In the genomic region with DNA sequence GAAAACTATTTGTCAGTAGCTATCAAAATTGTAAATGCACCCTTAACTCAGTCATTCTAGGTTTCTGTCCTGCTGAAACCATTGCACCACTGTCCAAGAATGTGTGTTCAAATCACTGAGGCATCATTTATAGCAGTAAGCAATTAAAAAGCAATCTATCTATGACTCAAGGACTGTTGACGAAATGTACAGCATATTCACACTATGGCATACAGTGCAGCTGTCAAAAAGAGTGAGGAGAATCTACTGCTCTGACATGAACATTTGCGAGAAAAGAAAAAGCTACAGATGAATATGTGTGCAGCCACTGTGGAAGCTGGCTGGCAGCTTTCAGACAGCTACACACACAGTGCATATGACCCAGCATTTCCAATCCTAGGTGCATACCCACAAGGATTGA, we compare ENCODE assay signal across 21 cellular contexts.
"Had no signal": no experiment of that assay in that cellular context is flagged by ENCODE, and none has a peak within 500 bp of the region (broad histone marks: within the 10 kb centered on the region; RNA-seq: fewer than 3 reads in every experiment).

No MANE protein-coding gene starts in this region.

- ATAC-seq: gastrocnemius medialis; left lobe of liver; right lobe of liver; stimulated activated memory B cell treated with anti-CD40 and anti-IgM and Interleukin-4, amounts not matched to agents 10 μg/mL and 1 μg/mL and 100 μg/mL, for 72 hours; stimulated activated naive CD8-positive, alpha-beta T cell treated with anti-CD3 and anti-CD28 coated beads, Interleukin-15, Interleukin-2, amounts not matched to agents 100 U/mL and 50 U/mL, for 24 hours had no signal

- H3K4me1 Mint-ChIP-seq: memory B cell; neural crest cell; stimulated activated memory B cell treated with anti-CD40 and anti-IgM and Interleukin-4, amounts not matched to agents 10 μg/mL and 1 μg/mL and 100 μg/mL, for 72 hours had no signal

- H3K36me3 Mint-ChIP-seq: type B pancreatic cell had no signal

- H3K4me3 Mint-ChIP-seq: memory B cell; natural killer cell treated with Interleukin-12 subunit alpha and Interleukin-12 subunit beta and Interleukin-15 and Interleukin-18, amount 100 ng/mL, for 72 hours; neural crest cell; stimulated activated memory B cell treated with anti-CD40 and anti-IgM and Interleukin-4, amounts not matched to agents 10 μg/mL and 1 μg/mL and 100 μg/mL, for 72 hours; type B pancreatic cell had no signal

- H3K27ac Mint-ChIP-seq: memory B cell; natural killer cell treated with Interleukin-12 subunit alpha and Interleukin-12 subunit beta and Interleukin-15 and Interleukin-18, amount 100 ng/mL, for 72 hours; progenitor cell of endocrine pancreas; stimulated activated memory B cell treated with anti-CD40 and anti-IgM and Interleukin-4, amounts not matched to agents 10 μg/mL and 1 μg/mL and 100 μg/mL, for 72 hours; type B pancreatic cell had no signal

- H3K4me3 ChIP-seq: dorsolateral prefrontal cortex, esophagus squamous epithelium, gastrocnemius medialis, lung, right lobe of liver, testis, tibial artery had no signal

- DNase-seq: dorsolateral prefrontal cortex; effector CD4-positive, alpha-beta T cell; esophagus squamous epithelium; foreskin fibroblast; gastrocnemius medialis; head of caudate nucleus; right lobe of liver; stimulated activated CD4-positive, alpha-beta T cell treated with anti-CD3 and anti-CD28 coated beads, Interleukin-2, amount 100 ng/mL, for 24 hours; stimulated activated CD4-positive, alpha-beta T cell treated with anti-CD3 and anti-CD28 coated beads, Interleukin-4, amount 100 ng/mL, for 24 hours; stimulated activated naive CD8-positive, alpha-beta T cell treated with anti-CD3 and anti-CD28 coated beads, Interleukin-15, Interleukin-2, amounts not matched to agents 100 U/mL and 50 U/mL, for 24 hours; substantia nigra; testis; tibial artery had no signal

- H3K9me3 Mint-ChIP-seq: type B pancreatic cell had no signal
